ENCODE assay signal across 8 cellular contexts in the genomic region with DNA sequence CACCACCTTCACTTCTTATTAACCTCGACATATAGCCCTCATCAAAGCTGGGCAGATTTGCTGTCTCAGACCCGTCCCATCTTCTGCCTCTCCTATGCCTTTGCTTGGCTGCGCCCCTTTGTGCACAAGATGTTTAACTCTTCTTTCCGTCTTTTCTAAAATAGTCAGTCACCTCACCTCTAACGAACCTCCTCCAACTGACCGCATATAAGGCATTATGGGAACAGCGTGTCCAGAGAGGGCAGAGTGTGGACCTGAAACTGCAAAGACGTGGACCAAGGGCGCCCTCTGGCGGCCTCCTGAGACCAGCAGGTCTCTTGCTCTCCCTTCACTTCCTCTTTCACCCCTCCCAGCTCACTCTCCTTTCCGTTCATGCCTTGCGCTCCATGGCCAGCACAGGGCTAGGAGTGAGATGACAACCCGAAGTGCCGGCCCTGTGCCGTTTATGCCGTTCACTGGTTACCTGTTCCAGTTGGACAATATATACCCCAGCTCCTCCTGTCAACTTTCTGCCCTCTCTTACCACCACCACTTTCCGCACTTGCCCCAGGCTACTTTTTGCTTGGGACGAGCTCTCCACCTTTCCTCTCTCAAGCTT. TPM values are rescaled to one million over a fixed set of nuclear protein-coding genes. Genes with fewer than 3 reads are reported as not detected.
DNase-seq lines count a peak whose midpoint lies in the region; ATAC-seq and TF ChIP-seq lines count a peak whose summit lies in the region.

No MANE protein-coding gene starts in this region.

- peak; percentile 88 to 97 (median 96) for TF ChIP-seq CTCF in prostate gland (IDR thresholded peaks at IDR 0.05)

- TF ChIP-seq POLR2A in prostate gland (IDR thresholded peaks at IDR 0.05): no peak

- peaks cover 33% of the 10 kb centered on the region for H3K36me3 ChIP-seq in CD8-positive, alpha-beta memory T cell (ENCODE audit: insufficient read depth, low read length)
- H3K36me3 ChIP-seq in prostate gland: peaks cover 0 to 8% of the 10 kb centered on the region in 2 donors

- peaks cover 9 to 54% (median 13%) of the 10 kb centered on the region in 3 donors for H3K36me3 Mint-ChIP-seq in CD8-positive, alpha-beta memory T cell

- peaks cover 29 to 34% (median 31%) of the 10 kb centered on the region in 3 donors for H3K4me1 Mint-ChIP-seq in CD8-positive, alpha-beta memory T cell

- no peak overlapping the region for H3K4me3 Mint-ChIP-seq in CD8-positive, alpha-beta memory T cell

- POLR2A ChIA-PET in CD8-positive, alpha-beta memory T cell (lab: Charles Lee): interaction anchor here (0.9 to 4.2 kb wide), 6 partner anchors 15 to 41 kb away, joined by 3 to 28 read pairs (median 4); a partner anchor contains a TSS

- H3K27ac Mint-ChIP-seq in CD8-positive, alpha-beta memory T cell: no peak overlapping the region

- peak overlapping the region; percentile 80 for H3K4me3 ChIP-seq in CD8-positive, alpha-beta memory T cell (ENCODE audit: low read length)
- peak overlapping the region; percentile 9 to 14 for H3K4me3 ChIP-seq in prostate gland

- WGBS in prostate gland: 12% methylated on average over 18 of the region's 18 CpGs

- no peaks in the 10 kb centered on the region for H3K9me3 ChIP-seq in CD8-positive, alpha-beta memory T cell (ENCODE audit: low read length)
- H3K9me3 ChIP-seq in prostate gland: no peaks in the 10 kb centered on the region

- peak; percentile 34 for ATAC-seq in GM21619 (IDR thresholded peaks at IDR 0.05; ENCODE audit: unreplicated experiment)
- ATAC-seq in left ventricle myocardium superior: peak; percentile 73

- CTCF ChIA-PET in CD8-positive, alpha-beta memory T cell (lab: Charles Lee): interaction anchor here (0.8 to 6.5 kb wide), 46 partner anchors 9 to 340 kb away, joined by 3 to 183 read pairs (median 6); a partner anchor contains a TSS

- H3K27ac ChIP-seq in CD8-positive, alpha-beta memory T cell (ENCODE audit: low read depth, low read length): peak overlapping the region; percentile 44
- peak overlapping the region in 1 of 2 donors; percentile 20 for H3K27ac ChIP-seq in prostate gland

- H3K9me3 Mint-ChIP-seq in CD8-positive, alpha-beta memory T cell: no peaks in the 10 kb centered on the region

- DNase-seq in CD8-positive, alpha-beta memory T cell: peak; percentile 72 to 84 (median 76)
- peak; percentile 78 for DNase-seq in NCI-H146 (lab: John Stamatoyannopoulos, UW)
- peak; percentile 70 for DNase-seq in T follicular helper cell (ENCODE audit: low read depth)
- peak; percentile 83 for DNase-seq in amniotic epithelial cell (ENCODE audit: low read depth)
- DNase-seq in left ventricle myocardium superior: peak; percentile 94
- DNase-seq in prostate gland (ENCODE audit: low spot score): peak; percentile 85
- DNase-seq in ureter (ENCODE audit: low spot score): peak; percentile 90

- H3K4me1 ChIP-seq in CD8-positive, alpha-beta memory T cell (ENCODE audit: insufficient read depth, low read length): peaks cover 39% of the 10 kb centered on the region
- H3K4me1 ChIP-seq in prostate gland (replicated peaks): peaks cover 29% of the 10 kb centered on the region

- intact Hi-C loops in left ventricle myocardium superior (cut with micrococcal nuclease): loop anchor here (1.0 to 5.0 kb wide), 2 partner anchors 36 to 42 kb away; a partner anchor contains a TSS
- intact Hi-C loops in prostate gland (cut with DNase I): loop anchor here (1.0 kb wide), 1 partner anchor 35 kb away; no protein-coding TSS in a partner anchor

- H3K27me3 Mint-ChIP-seq in CD8-positive, alpha-beta memory T cell: peaks cover 0 to 2% of the 10 kb centered on the region in 2 donors

- H3K27me3 ChIP-seq in CD8-positive, alpha-beta memory T cell (ENCODE audit: insufficient read depth, low read length, poor library complexity, severe bottlenecking): no peaks in the 10 kb centered on the region
- no peaks in the 10 kb centered on the region for H3K27me3 ChIP-seq in prostate gland (replicated peaks; ENCODE audit: insufficient read depth)

RNA-seq across cellular contexts. Expression of a gene that starts 2.5 kb away (rescaled TPM):
- 10 to 100 TPM; 29.6 to 29.7 TPM for total RNA-seq in CD8-positive, alpha-beta memory T cell
- polyA plus RNA-seq in CD8-positive, alpha-beta memory T cell: 4.2 TPM
- total RNA-seq in left ventricle myocardium superior (14.7 TPM), prostate gland (10 to 100 TPM; 62.0 to 69.5 TPM), ureter (49.5 TPM)

RNA-seq across cellular contexts. Expression of a gene that starts 2.8 kb away (rescaled TPM):
- 10 to 100 TPM; 69.4 to 75.9 TPM for total RNA-seq in CD8-positive, alpha-beta memory T cell
- polyA plus RNA-seq in CD8-positive, alpha-beta memory T cell: 25.0 TPM
- total RNA-seq in left ventricle myocardium superior (12.0 TPM), prostate gland (10 to 100 TPM; 19.4 to 34.4 TPM), ureter (42.7 TPM)

RNA-seq across cellular contexts. Expression of a gene that starts 15.1 kb away (rescaled TPM):
- 100 to 1,000 TPM; 122 to 131 TPM for total RNA-seq in CD8-positive, alpha-beta memory T cell
- 92.2 TPM for polyA plus RNA-seq in CD8-positive, alpha-beta memory T cell
- total RNA-seq in left ventricle myocardium superior (96.1 TPM), prostate gland (10 to 100 TPM; 55.0 to 67.1 TPM), ureter (91.6 TPM)

RNA-seq across cellular contexts. Expression of a gene that starts 20.4 kb away (rescaled TPM):
- total RNA-seq in CD8-positive, alpha-beta memory T cell: under 1 TPM; 0.66 to 0.71 TPM
- polyA plus RNA-seq in CD8-positive, alpha-beta memory T cell: not detected
- 0.74 TPM for total RNA-seq in left ventricle myocardium superior
- 10 to 100 TPM; 27.3 to 30.8 TPM for total RNA-seq in prostate gland
- 229 TPM for total RNA-seq in ureter

RNA-seq across cellular contexts. Expression of a gene that starts 25.7 kb away (rescaled TPM):
- 100 to 1,000 TPM; 297 to 299 TPM for total RNA-seq in CD8-positive, alpha-beta memory T cell
- polyA plus RNA-seq in CD8-positive, alpha-beta memory T cell: 46.0 TPM
- 185 TPM for total RNA-seq in left ventricle myocardium superior
- 100 to 1,000 TPM; 124 to 156 TPM for total RNA-seq in prostate gland
- 151 TPM for total RNA-seq in ureter
